ENCODE assay signal across 13 cellular contexts in genomic region chr7:70569335-70569819, GRCh38.
DNase-seq lines count a peak whose midpoint lies in the region; TF ChIP-seq lines count a peak whose summit lies in the region.
"Had no signal": no experiment of that assay in that cellular context is flagged by ENCODE, and none has a peak within 500 bp of the region (broad histone marks: within the 10 kb centered on the region; RNA-seq: fewer than 3 reads in every experiment).

No MANE protein-coding gene starts in this region.

- H3K4me3 Mint-ChIP-seq in glutamatergic neuron (ENCODE audit: unreplicated experiment) = peak overlapping the region; percentile 66
- H3K4me3 Mint-ChIP-seq: activated CD8-positive, alpha-beta T cell treated with anti-CD3 and anti-CD28 coated beads for 36 hours; activated naive CD8-positive, alpha-beta T cell treated with anti-CD3 and anti-CD28 coated beads for 36 hours had no signal

- H3K4me3 ChIP-seq in smooth muscle cell = no peak overlapping the region
- H3K4me3 ChIP-seq: SJSA1 had no signal

- peak overlapping the region; percentile 56 for H3K27ac Mint-ChIP-seq in glutamatergic neuron (ENCODE audit: unreplicated experiment)
- H3K27ac Mint-ChIP-seq: activated CD8-positive, alpha-beta T cell treated with anti-CD3 and anti-CD28 coated beads for 36 hours; activated naive CD8-positive, alpha-beta T cell treated with anti-CD3 and anti-CD28 coated beads for 36 hours had no signal

- 68% methylated on average over 4 of the region's 4 CpGs for WGBS in smooth muscle cell (ENCODE audit: low lambda C conversion rate)

- peaks cover 4% of the 10 kb centered on the region for H3K27me3 Mint-ChIP-seq in glutamatergic neuron (ENCODE audit: unreplicated experiment)
- H3K27me3 Mint-ChIP-seq: activated CD8-positive, alpha-beta T cell treated with anti-CD3 and anti-CD28 coated beads for 36 hours; activated naive CD8-positive, alpha-beta T cell treated with anti-CD3 and anti-CD28 coated beads for 36 hours had no signal

- no peaks in the 10 kb centered on the region for H3K9me3 ChIP-seq in smooth muscle cell (replicated peaks; ENCODE audit: low read depth)

- no peak overlapping the region for H3K27ac ChIP-seq in smooth muscle cell (ENCODE audit: low read depth)
- H3K27ac ChIP-seq: SJSA1 had no signal

- H2AFZ ChIP-seq in smooth muscle cell (ENCODE audit: low read depth) = no peak overlapping the region

- H3K27me3 ChIP-seq in smooth muscle cell (ENCODE audit: low read depth) = no peaks in the 10 kb centered on the region
- H3K27me3 ChIP-seq: SJSA1 had no signal

- H3K9ac ChIP-seq in smooth muscle cell (ENCODE audit: low read depth) = no peak overlapping the region

- peaks cover 78% of the 10 kb centered on the region for H3K4me1 Mint-ChIP-seq in glutamatergic neuron (ENCODE audit: low read depth, unreplicated experiment)
- H3K4me1 Mint-ChIP-seq: activated naive CD8-positive, alpha-beta T cell treated with anti-CD3 and anti-CD28 coated beads for 36 hours had no signal

- peak; percentile 9 to 87 (median 62) for DNase-seq in NCI-H1417 (lab: John Stamatoyannopoulos, UW)
- no peak for DNase-seq in NCI-H1417 treated with DMSO at 0.1 percent for 48 hours (lab: John Stamatoyannopoulos, UW)
- DNase-seq in NCI-H446 treated with DMSO at 0.1 percent for 48 hours (lab: John Stamatoyannopoulos, UW) = peak; percentile 96
- DNase-seq in glutamatergic neuron = no peak
- no peak for DNase-seq in smooth muscle cell (lab: John Stamatoyannopoulos, UW; ENCODE audit: unreplicated experiment)
- DNase-seq in Ammon's horn (ENCODE audit: low spot score) = no peak
- DNase-seq in NCI-H2227 (lab: John Stamatoyannopoulos, UW; ENCODE audit: unreplicated experiment) = no peak
- DNase-seq in stimulated activated CD4-positive, alpha-beta T cell treated with anti-CD3 and anti-CD28 coated beads, Interleukin-2, amount 100 ng/mL, for 24 hours = no peak
- DNase-seq: activated CD8-positive, alpha-beta T cell treated with anti-CD3 and anti-CD28 coated beads for 36 hours; activated naive CD8-positive, alpha-beta T cell treated with anti-CD3 and anti-CD28 coated beads for 36 hours; effector CD8-positive, alpha-beta T cell; stimulated activated CD4-positive, alpha-beta T cell treated with anti-CD3 and anti-CD28 coated beads, Interleukin-2, amount 100 ng/mL, for 48 hours had no signal

- H3K4me2 ChIP-seq in smooth muscle cell = peak overlapping the region; percentile 18

- TF ChIP-seq CTCF in glutamatergic neuron (IDR thresholded peaks at IDR 0.05; ENCODE audit: partially characterized antibody, unreplicated experiment) (no peak), smooth muscle cell (IDR thresholded peaks at IDR 0.05; ENCODE audit: borderline replicate concordance, insufficient read depth, poor library complexity, severe bottlenecking) (no peak)

- peaks cover 17% of the 10 kb centered on the region for H3K4me1 ChIP-seq in smooth muscle cell (ENCODE audit: low read depth)
- H3K4me1 ChIP-seq: SJSA1 had no signal

- no peaks in the 10 kb centered on the region for H3K36me3 Mint-ChIP-seq in glutamatergic neuron (ENCODE audit: unreplicated experiment)
- H3K36me3 Mint-ChIP-seq: activated naive CD8-positive, alpha-beta T cell treated with anti-CD3 and anti-CD28 coated beads for 36 hours had no signal

- H4K20me1 ChIP-seq in smooth muscle cell (ENCODE audit: low read depth) = no peaks in the 10 kb centered on the region

- peaks cover 11% of the 10 kb centered on the region for H3K9me3 Mint-ChIP-seq in glutamatergic neuron (ENCODE audit: unreplicated experiment)
- H3K9me3 Mint-ChIP-seq: activated CD8-positive, alpha-beta T cell treated with anti-CD3 and anti-CD28 coated beads for 36 hours; activated naive CD8-positive, alpha-beta T cell treated with anti-CD3 and anti-CD28 coated beads for 36 hours had no signal

- peaks cover 4% of the 10 kb centered on the region for H3F3A ChIP-seq in smooth muscle cell (ENCODE audit: low read depth)

- no peaks in the 10 kb centered on the region for H3K36me3 ChIP-seq in smooth muscle cell (ENCODE audit: low read depth)
- H3K36me3 ChIP-seq: SJSA1 had no signal

- no peaks in the 10 kb centered on the region for H3K79me2 ChIP-seq in smooth muscle cell (ENCODE audit: low read depth)

Comparison
In these comparisons a context has a peak if more than half of its experiments do, and no peak if none do; other contexts are left out.
1. DNase-seq: peak in NCI-H1417 (3 of 3) and NCI-H446 treated with DMSO at 0.1 percent for 48 hours (single experiment); none in NCI-H1417 treated with DMSO at 0.1 percent for 48 hours (single experiment), glutamatergic neuron (single experiment), smooth muscle cell (single experiment), Ammon's horn (single experiment), NCI-H2227 (single experiment) and stimulated activated CD4-positive, alpha-beta T cell treated with anti-CD3 and anti-CD28 coated beads, Interleukin-2, amount 100 ng/mL, for 24 hours (0 of 2).